Comparison of ENCODE assay signal across 8 cellular contexts in genomic region chr9:38068616-38068865, GRCh38. TPM values are rescaled to one million over a fixed set of nuclear protein-coding genes. Genes with fewer than 3 reads are reported as not detected.
A peak's percentile ranks its signal among the peaks of the same experiment; 100 is the strongest.
DNase-seq lines count a peak whose midpoint lies in the region; ATAC-seq and TF ChIP-seq lines count a peak whose summit lies in the region.

No MANE protein-coding gene starts in this region.

- TF ChIP-seq CTCF in IMR-90 (conservative IDR thresholded peaks at IDR 0.05; ENCODE audit: low read depth, low read length): peak; percentile 52

- H2BK15ac ChIP-seq in IMR-90 (ENCODE audit: low read depth, low read length): no peak overlapping the region

- H3K4me3 Mint-ChIP-seq in naive B cell: peak overlapping the region; percentile 45 to 95 (median 74)

- peaks cover 18% of the 10 kb centered on the region for H3K9me1 ChIP-seq in IMR-90 (ENCODE audit: insufficient read depth, low read length)

- no TSS peak for BruUV-seq in IMR-90 (replicated peaks; lab: Mats Ljungman, UMichigan)

- H3K4me1 Mint-ChIP-seq in naive B cell: peaks cover 16 to 19% (median 16%) of the 10 kb centered on the region in 3 donors

- POLR2A ChIA-PET in IMR-90 (lab: Charles Lee; ENCODE audit: unreplicated experiment): interaction anchor here (0.6 kb wide), 2 partner anchors 152 to 155 kb away, joined by 4 to 12 read pairs; no protein-coding TSS in a partner anchor

- peaks cover 18% of the 10 kb centered on the region for H3K4me1 ChIP-seq in IMR-90 (ENCODE audit: control insufficient read depth, insufficient read depth, low read length)

- no peak overlapping the region for H4K91ac ChIP-seq in IMR-90 (ENCODE audit: insufficient read depth, low read depth, low read length)

- H4K8ac ChIP-seq in IMR-90 (ENCODE audit: low read depth in 2 of 2, low read length in 2 of 2): no peak overlapping the region; a peak in 1 of 4 replicates

- dilution Hi-C loops in IMR-90 (cut with HindIII; ENCODE audit: low sequenced_read_pairs, unreplicated experiment): loop anchor here (25.0 kb wide), 1 partner anchor 131 kb away; no protein-coding TSS in a partner anchor

- peaks cover 5 to 47% of the 10 kb centered on the region in 2 experiments; a peak in 3 of 4 replicates for H3K79me1 ChIP-seq in IMR-90 (ENCODE audit: low read depth in 1 of 2, low read length in 2 of 2)

- H4K5ac ChIP-seq in IMR-90 (ENCODE audit: low read depth, low read length): no peak overlapping the region

- H3K14ac ChIP-seq in IMR-90 (replicated peaks; ENCODE audit: low read depth, low read length): 0 out of 2 replicates have a peak overlapping the region, but pooled peaks have one; percentile 25

- peak overlapping the region; percentile 89 for H3K4me3 ChIP-seq in IMR-90 (ENCODE audit: insufficient read depth, low read depth, low read length)

- in situ Hi-C loops in IMR-90 (cut with MboI; ENCODE audit: low sequenced_read_pairs): loop anchor here (10.0 to 25.0 kb wide), 2 partner anchors 144 to 581 kb away; partner anchors contain the start of gene POLR1E

- no peak overlapping the region for H3K18ac ChIP-seq in IMR-90 (ENCODE audit: low read depth, low read length)

- peak overlapping the region; percentile 94 for H2AK9ac ChIP-seq in IMR-90 (replicated peaks; ENCODE audit: low read depth, low read length, poor library complexity)

- 2% methylated on average over 20 of the region's 35 CpGs; no CpG with 5 or more reads in 1 of the 2 experiments for WGBS in IMR-90 (ENCODE audit: extremely low coverage in 2 of 2, insufficient read length in 1 of 2), 2 experiments

- ATAC-seq in GM21515 (IDR thresholded peaks at IDR 0.05; ENCODE audit: unreplicated experiment) (peak; percentile 26), IMR-90 (ENCODE audit: low read depth) (peak; percentile 45), naive B cell (ENCODE audit: low read depth in 2 of 2) (peak; percentile 52 to 57)

- H3K56ac ChIP-seq in IMR-90 (ENCODE audit: extremely low read depth, insufficient read depth, low read length): peak overlapping the region; percentile 30; the same call in 1 of the 2 replicates

- H3K36me3 Mint-ChIP-seq in naive B cell: no peaks in the 10 kb centered on the region

- peaks cover 7% of the 10 kb centered on the region for H3K36me3 ChIP-seq in IMR-90 (ENCODE audit: control insufficient read depth, insufficient read depth, low read length)

- TF ChIP-seq POLR2A in IMR-90 (IDR thresholded peaks at IDR 0.05; ENCODE audit: low read depth, low read length) (no peak), erythroblast (IDR thresholded peaks at IDR 0.05; ENCODE audit: low read length) (no peak)

- H2BK20ac ChIP-seq in IMR-90 (ENCODE audit: low read depth, low read length): no peak overlapping the region

- H3K27ac ChIP-seq in IMR-90 (ENCODE audit: insufficient read depth, low read length): peak overlapping the region; percentile 95

- H2AK5ac ChIP-seq in IMR-90 (ENCODE audit: low read depth, low read length): no peak overlapping the region

- no peak overlapping the region for H3K27ac Mint-ChIP-seq in naive B cell

- no peak overlapping the region; the same call in 1 of the 2 replicates for H3K4me2 ChIP-seq in IMR-90 (ENCODE audit: low read depth, low read length)

- H3K9me3 Mint-ChIP-seq in naive B cell: no peaks in the 10 kb centered on the region

- intact Hi-C loops in IMR-90 (cut with micrococcal nuclease): loop anchor here (2.0 to 5.0 kb wide), 3 partner anchors 60 to 294 kb away; no protein-coding TSS in a partner anchor

- H3K9ac ChIP-seq in IMR-90 (ENCODE audit: low read depth, low read length): peak overlapping the region; percentile 98

- no peaks in the 10 kb centered on the region for H3K27me3 ChIP-seq in IMR-90 (ENCODE audit: control insufficient read depth, insufficient read depth, low read length)

- CTCF ChIA-PET in IMR-90 (lab: Yijun Ruan, JAX): interaction anchor here (1.3 kb wide), 1 partner anchor 155 kb away, joined by 4 read pairs; no protein-coding TSS in a partner anchor

- H3K23ac ChIP-seq in IMR-90 (ENCODE audit: low read depth, low read length): no peak overlapping the region

- H4K20me1 ChIP-seq in IMR-90 (ENCODE audit: insufficient read depth, low read length): peaks cover 39% of the 10 kb centered on the region

- peak overlapping the region; percentile 64 for H3K4ac ChIP-seq in IMR-90 (ENCODE audit: low read depth, low read length)

- TF ChIP-seq RAD21 in IMR-90 (IDR thresholded peaks at IDR 0.05; ENCODE audit: low read length): peak; percentile 49

- H2AFZ ChIP-seq in IMR-90 (replicated peaks; ENCODE audit: low read length, poor library complexity): peak overlapping the region; percentile 86

- H2BK120ac ChIP-seq in IMR-90 (ENCODE audit: low read depth, low read length): no peak overlapping the region

- DNase-seq in EL (peak; percentile 58), IMR-90 (peak; percentile 59), erythroblast (lab: John Stamatoyannopoulos, UW) (peak; percentile 61 to 76), naive B cell (peak; percentile 31), NCI-H128 (lab: John Stamatoyannopoulos, UW; ENCODE audit: unreplicated experiment) (no peak), HuH-7 (ENCODE audit: low spot score) (no peak)
- DNase-seq in activated CD4-positive, alpha-beta T cell treated with anti-CD3 and anti-CD28 coated beads, Interleukin-2, amount 50 U/mL, for 4 hours: peak; percentile 22 to 34

- H3K9me3 ChIP-seq in IMR-90 (ENCODE audit: control insufficient read depth, insufficient read depth, low read length): no peaks in the 10 kb centered on the region

- peaks cover 32 to 42% (median 38%) of the 10 kb centered on the region in 3 donors for H3K27me3 Mint-ChIP-seq in naive B cell

- H2BK5ac ChIP-seq in IMR-90 (ENCODE audit: low read depth, low read length, poor library complexity, severe bottlenecking): peak overlapping the region; percentile 87

TF ChIP-seq in IMR-90, 13 proteins besides CTCF, POLR2A, EP300 and RAD21:
- no peak for TF ChIP-seq MAFK (IDR thresholded peaks at IDR 0.05; ENCODE audit: low read depth, low read length)
- TF ChIP-seq CHD1 (IDR thresholded peaks at IDR 0.05; ENCODE audit: low read depth, low read length): no peak
- no peak for TF ChIP-seq ELK1 (IDR thresholded peaks at IDR 0.05; ENCODE audit: borderline replicate concordance, low read depth, low read length)
- TF ChIP-seq SMC3 (IDR thresholded peaks at IDR 0.05; ENCODE audit: low read depth, low read length): peak; percentile 29
- TF ChIP-seq CEBPB (IDR thresholded peaks at IDR 0.05; ENCODE audit: low read depth, low read length): no peak
- TF ChIP-seq BHLHE40 (IDR thresholded peaks at IDR 0.05; ENCODE audit: low read depth, low read length): no peak
- TF ChIP-seq NFE2L2 (IDR thresholded peaks at IDR 0.05; ENCODE audit: low read depth, low read length): no peak

RNA-seq across cellular contexts. Expression of gene SHB, which starts 0.5 kb away (rescaled TPM):
- 6.1 and 7.8 TPM in 2 replicates for total RNA-seq in IMR-90 (2012; rRNA removed)
- polyA plus RNA-seq in IMR-90 (2012; rRNA removed) (20.4 and 22.9 TPM in 2 replicates), naive B cell (ENCODE audit: low read depth in 6 of 6) (under 1 TPM; 0.17 to 0.55 (median 0.27) TPM)
- polyA plus RNA-seq in IMR-90 (2012; cell fraction: cytosol; rRNA removed): 15.8 and 28.1 TPM in 2 replicates
- 36.9 and 39.5 TPM in 2 replicates for polyA plus RNA-seq in IMR-90 (2012; cell fraction: nucleus; rRNA removed; ENCODE audit: low replicate concordance)

Comparison
In these comparisons a context has a peak if more than half of its experiments do, and no peak if none do; other contexts are left out.
1. DNase-seq: peak in EL (single experiment), IMR-90 (single experiment), activated CD4-positive, alpha-beta T cell treated with anti-CD3 and anti-CD28 coated beads, Interleukin-2, amount 50 U/mL, for 4 hours (2 of 2), erythroblast (2 of 2) and naive B cell (single experiment); none in NCI-H128 (single experiment) and HuH-7 (single experiment).
2. RNA of gene SHB, which starts 0.5 kb away (polyA plus RNA-seq): 15.8 to 39.5 TPM in IMR-90; 0.17 to 0.55 TPM in naive B cell; every median in the first group is over 10 times any median in the second.
3. Peak in every context shown above with its lines, with median percentiles within 50 percentile points of each other: ATAC-seq.